Comparison of ENCODE assay signal across 30 cellular contexts in genomic region chr1:65042467-65042866, GRCh38.
"Had no signal": no experiment of that assay in that cellular context is flagged by ENCODE, and none has a peak within 500 bp of the region (broad histone marks: within the 10 kb centered on the region; RNA-seq: fewer than 3 reads in every experiment).

No MANE protein-coding gene starts in this region.

- H3K36me3 Mint-ChIP-seq: type B pancreatic cell had no signal

- ATAC-seq: left colon; left lung; lower lobe of right lung; naive thymus-derived CD8-positive, alpha-beta T cell; pancreas; right cardiac atrium; sciatic nerve; stimulated activated naive CD8-positive, alpha-beta T cell treated with anti-CD3 and anti-CD28 coated beads, Interleukin-15, amount 100 ng/mL, for 72 hours had no signal

- H3K9me3 ChIP-seq: left lung, lower lobe of right lung, pancreas, prostate gland, tibial nerve, uterus had no signal

- H3K4me3 ChIP-seq: left lung, lower lobe of right lung, pancreas, prostate gland, skin epidermis, tibial nerve, uterus had no signal

- H3K4me1 ChIP-seq: pancreas, prostate gland, uterus had no signal

- H3K27me3 Mint-ChIP-seq: naive thymus-derived CD8-positive, alpha-beta T cell; stimulated activated naive CD8-positive, alpha-beta T cell treated with anti-CD3 and anti-CD28 coated beads, Interleukin-15, amount 100 ng/mL, for 72 hours; type B pancreatic cell had no signal

- H3K4me3 Mint-ChIP-seq: immature natural killer cell; naive thymus-derived CD8-positive, alpha-beta T cell; nephron; neural crest cell; stimulated activated naive CD8-positive, alpha-beta T cell treated with anti-CD3 and anti-CD28 coated beads, Interleukin-15, amount 100 ng/mL, for 72 hours; type B pancreatic cell had no signal

- DNase-seq: hypothalamus; immature natural killer cell; kidney; left colon; left lung; lower lobe of right lung; mammary epithelial cell; mesenchymal stem cell; naive thymus-derived CD8-positive, alpha-beta T cell; nucleus accumbens; pancreas; posterior cingulate gyrus; retina; right cardiac atrium; stimulated activated CD4-positive, alpha-beta T cell treated with anti-CD3 and anti-CD28 coated beads, Interleukin-12 subunit alpha, Interleukin-12 subunit beta, amount 100 ng/mL, for 4 hours; stimulated activated CD4-positive, alpha-beta T cell treated with anti-CD3 and anti-CD28 coated beads, Interleukin-15, amount 100 ng/mL, for 24 hours; stimulated activated CD4-positive, alpha-beta T cell treated with anti-CD3 and anti-CD28 coated beads, Interleukin-2, amount 100 ng/mL, for 24 hours; stimulated activated CD4-positive, alpha-beta T cell treated with anti-CD3 and anti-CD28 coated beads, Interleukin-4, amount 100 ng/mL, for 1 hour; stimulated activated naive CD4-positive, alpha-beta T cell treated with Interleukin-2 at 50 U/mL for 16 hours; stimulated activated naive CD8-positive, alpha-beta T cell treated with anti-CD3 and anti-CD28 coated beads, Interleukin-15, amount 100 ng/mL, for 72 hours; substantia nigra; uterus had no signal

- H3K9me3 Mint-ChIP-seq: naive thymus-derived CD8-positive, alpha-beta T cell; nephron; neural crest cell; stimulated activated naive CD8-positive, alpha-beta T cell treated with anti-CD3 and anti-CD28 coated beads, Interleukin-15, amount 100 ng/mL, for 72 hours; type B pancreatic cell had no signal

- H3K36me3 ChIP-seq: left lung, lower lobe of right lung, pancreas, prostate gland, tibial nerve, uterus had no signal

- H3K27ac ChIP-seq: left lung, lower lobe of right lung, pancreas, prostate gland, skin epidermis, tibial nerve, uterus had no signal

- FAIRE-seq: islet of Langerhans, kidney had no signal

- H3K27ac Mint-ChIP-seq: nephron, type B pancreatic cell had no signal

- H3K4me1 Mint-ChIP-seq: nephron, neural crest cell had no signal

- H3K27me3 ChIP-seq: left lung, pancreas, tibial nerve, uterus had no signal
